9 cellular contexts compared by ENCODE assay signal in genomic region chr2:46780801-46781445, GRCh38.
DNase-seq lines count a peak whose midpoint lies in the region; ATAC-seq lines count a peak whose summit lies in the region.
"Had no signal": no experiment of that assay in that cellular context is flagged by ENCODE, and none has a peak within 500 bp of the region (broad histone marks: within the 10 kb centered on the region; RNA-seq: fewer than 3 reads in every experiment).

No MANE protein-coding gene starts in this region.

- no peaks in the 10 kb centered on the region for H3K27me3 ChIP-seq in muscle layer of duodenum (ENCODE audit: low read depth, low read length)

- H3K4me3 ChIP-seq in muscle layer of duodenum (ENCODE audit: low read depth in 1 of 2, low read length in 2 of 2), result no peak overlapping the region

- peaks cover 0 to 2% of the 10 kb centered on the region in 2 donors for H3K9me3 ChIP-seq in muscle layer of duodenum (ENCODE audit: control insufficient read depth in 1 of 2, low read length in 2 of 2)

- peak overlapping the region; percentile 27 for H3K27ac ChIP-seq in muscle layer of duodenum (ENCODE audit: low read length)

- peaks cover 4 to 21% of the 10 kb centered on the region in 2 donors for H3K4me1 ChIP-seq in muscle layer of duodenum (ENCODE audit: control insufficient read depth in 1 of 2, insufficient read depth in 2 of 2, low read length in 2 of 2)

- in situ Hi-C loops in ACHN (cut with HindIII; ENCODE audit: low pct_ligation_motif_present, low pct_unique_long_range_greater_than_20kb, low sequenced_read_pairs), result no loop called here

- no peaks in the 10 kb centered on the region for H3K36me3 ChIP-seq in muscle layer of duodenum (ENCODE audit: control insufficient read depth in 1 of 2, insufficient read depth in 2 of 2, low read length in 2 of 2)

- DNase-seq in Ammon's horn (ENCODE audit: low spot score) (peak; percentile 17), NCI-H1694 treated with DMSO at 0.1 percent for 48 hours (lab: John Stamatoyannopoulos, UW) (peak; percentile 15), ecto neural progenitor cell (ENCODE audit: low spot score) (peak; percentile 70), ACHN (no peak), HCEC 1CT (no peak)
- DNase-seq: SHP77 treated with DMSO at 0.1 percent for 48 hours had no signal

- no peak for ATAC-seq in HG03378 (IDR thresholded peaks at IDR 0.05; ENCODE audit: unreplicated experiment)
- ATAC-seq in GM21723 (IDR thresholded peaks at IDR 0.05; ENCODE audit: unreplicated experiment), result no peak

Comparison
In these comparisons a context has a peak if more than half of its experiments do, and no peak if none do; other contexts are left out.
1. DNase-seq: peak in Ammon's horn (single experiment), NCI-H1694 treated with DMSO at 0.1 percent for 48 hours (single experiment) and ecto neural progenitor cell (single experiment); none in ACHN (single experiment) and HCEC 1CT (single experiment).